Comparison of ENCODE assay signal across 17 cellular contexts in the genomic region with DNA sequence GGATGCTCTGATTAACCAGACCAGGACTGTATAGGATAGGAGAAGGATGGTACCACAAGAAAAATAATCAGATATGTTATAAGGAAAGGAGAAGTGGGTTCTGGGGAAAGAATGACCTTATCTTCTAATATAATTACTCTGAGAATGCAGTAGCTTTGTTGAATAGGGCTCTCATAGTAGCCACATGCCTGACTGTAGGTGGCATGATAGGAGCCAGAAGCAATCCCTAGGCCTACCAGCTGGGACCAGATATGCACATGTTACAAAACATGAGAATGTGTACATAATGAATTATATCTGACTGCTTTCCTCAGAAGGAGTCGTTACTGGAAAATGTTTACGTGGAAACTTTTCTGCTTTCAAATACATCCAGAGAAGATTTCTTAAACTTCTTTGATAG. TPM values are rescaled to one million over a fixed set of nuclear protein-coding genes. Genes with fewer than 3 reads are reported as not detected.
DNase-seq lines count a peak whose midpoint lies in the region; FAIRE-seq and TF ChIP-seq lines count a peak whose summit lies in the region.
"Had no signal": no experiment of that assay in that cellular context is flagged by ENCODE, and none has a peak within 500 bp of the region (broad histone marks: within the 10 kb centered on the region; RNA-seq: fewer than 3 reads in every experiment).

No MANE protein-coding gene starts in this region.

- no peaks in the 10 kb centered on the region for H3K79me2 ChIP-seq in OCI-LY1 (ENCODE audit: insufficient read depth, low read length)

- TF ChIP-seq CTCF in OCI-LY1 (IDR thresholded peaks at IDR 0.05; ENCODE audit: low read length) (peak; percentile 11; the same call in 1 of the 2 replicates), bronchial epithelial cell (IDR thresholded peaks at IDR 0.05; ENCODE audit: insufficient read depth, low read length, severe bottlenecking) (peak; percentile 3)

- H3K27ac ChIP-seq in OCI-LY1 (ENCODE audit: low read depth, low read length, poor library complexity, severe bottlenecking) (no peak overlapping the region), mesenchymal stem cell (ENCODE audit: low read length, poor library complexity, severe bottlenecking) (no peak overlapping the region)

- no peaks in the 10 kb centered on the region for H3F3A ChIP-seq in OCI-LY1 (ENCODE audit: insufficient read depth, low read length)

- no peak overlapping the region for H3K4me3 ChIP-seq in OCI-LY1 (ENCODE audit: low read depth, low read length, poor library complexity, severe bottlenecking)
- no peak overlapping the region for H3K4me3 ChIP-seq in bronchial epithelial cell (ENCODE audit: low read depth, low read length)
- no peak overlapping the region for H3K4me3 ChIP-seq in mesenchymal stem cell (ENCODE audit: insufficient read depth in 1 of 2, low read depth in 1 of 2, low read length in 2 of 2)
- H3K4me3 ChIP-seq: testis had no signal

- DNase-seq in EH (ENCODE audit: low read depth), result peak; percentile 26
- peak; percentile 32 for DNase-seq in bronchial epithelial cell (ENCODE audit: low read depth)
- DNase-seq in mesenchymal stem cell, result peak; percentile 30
- DNase-seq in islet precursor cell, result no peak
- DNase-seq in hypothalamus (lab: John Stamatoyannopoulos, UW), result no peak
- DNase-seq in mesenteric fat pad (ENCODE audit: low spot score), result no peak
- no peak for DNase-seq in NCI-H1105 (lab: John Stamatoyannopoulos, UW)
- DNase-seq: activated CD4-positive, CD25-positive, alpha-beta regulatory T cell treated with anti-CD3 and anti-CD28 coated beads, Interleukin-2, amount 50 U/mL, for 72 hours; activated CD8-positive, alpha-beta memory T cell treated with anti-CD3 and anti-CD28 coated beads, Interleukin-2, amount 50 U/mL, for 4 hours; cerebellar nuclear complex; left ventricle myocardium superior; natural killer cell; stimulated activated CD4-positive, alpha-beta T cell treated with anti-CD3 and anti-CD28 coated beads, Interleukin-1b, Interleukin-23, amount 100 ng/mL, for 48 hours; T-cell; testis had no signal

- H3K4ac ChIP-seq in mesenchymal stem cell (ENCODE audit: low read depth in 1 of 2, low read length in 2 of 2), result no peak overlapping the region

- H4K8ac ChIP-seq in mesenchymal stem cell (ENCODE audit: low read length), result no peak overlapping the region

- H3K79me1 ChIP-seq in mesenchymal stem cell (replicated peaks; ENCODE audit: low read length, poor library complexity, severe bottlenecking), result no peaks in the 10 kb centered on the region

- H2AFZ ChIP-seq in OCI-LY1 (ENCODE audit: low read length) (no peak overlapping the region), mesenchymal stem cell (ENCODE audit: low read depth, low read length) (no peak overlapping the region)

- H3K36me3 ChIP-seq in OCI-LY1 (ENCODE audit: insufficient read depth, low read length), result no peaks in the 10 kb centered on the region
- H3K36me3 ChIP-seq in bronchial epithelial cell (ENCODE audit: control insufficient read depth, insufficient read depth, low read length), result no peaks in the 10 kb centered on the region
- H3K36me3 ChIP-seq in mesenchymal stem cell (ENCODE audit: control insufficient read depth in 1 of 2, insufficient read depth in 2 of 2, low read depth in 1 of 2, low read length in 2 of 2), result no peaks in the 10 kb centered on the region

- no peaks in the 10 kb centered on the region for H3K9me3 ChIP-seq in OCI-LY1 (ENCODE audit: low read length)
- H3K9me3 ChIP-seq in mesenchymal stem cell (ENCODE audit: control insufficient read depth, low read length), result no peaks in the 10 kb centered on the region
- H3K9me3 ChIP-seq: testis had no signal

- no peak overlapping the region for H3K18ac ChIP-seq in mesenchymal stem cell (ENCODE audit: low read depth in 1 of 2, low read length in 2 of 2)

- H2BK5ac ChIP-seq in mesenchymal stem cell (ENCODE audit: low read depth, low read length, poor library complexity, severe bottlenecking), result no peak overlapping the region

- H2BK12ac ChIP-seq in mesenchymal stem cell (ENCODE audit: low read length in 2 of 2), result no peak overlapping the region

- no peak overlapping the region for H2BK120ac ChIP-seq in mesenchymal stem cell (ENCODE audit: low read depth, low read length)

- no peak overlapping the region for H4K91ac ChIP-seq in mesenchymal stem cell (ENCODE audit: low read length)

- H3K9me2 ChIP-seq in OCI-LY1 (ENCODE audit: low read depth, low read length), result no peaks in the 10 kb centered on the region

- no peak for FAIRE-seq in bronchial epithelial cell (lab: Jason Lieb, UNC)
- FAIRE-seq: G401.6 had no signal

- H3K23ac ChIP-seq in mesenchymal stem cell (ENCODE audit: low read length in 2 of 2), result no peak overlapping the region

- H3K4me2 ChIP-seq in OCI-LY1 (ENCODE audit: low read length) (no peak overlapping the region), mesenchymal stem cell (ENCODE audit: low read length, poor library complexity, severe bottlenecking) (no peak overlapping the region)

- H2BK15ac ChIP-seq in mesenchymal stem cell (ENCODE audit: low read depth, poor library complexity, severe bottlenecking), result no peak overlapping the region

- H3K9ac ChIP-seq in OCI-LY1 (ENCODE audit: low read length) (no peak overlapping the region), mesenchymal stem cell (ENCODE audit: low read length) (no peak overlapping the region)

- no peak overlapping the region for H3K14ac ChIP-seq in mesenchymal stem cell (ENCODE audit: low read length in 2 of 2)

- no peaks in the 10 kb centered on the region for H3K27me3 ChIP-seq in OCI-LY1 (ENCODE audit: insufficient read depth, low read length)
- H3K27me3 ChIP-seq in bronchial epithelial cell (ENCODE audit: control insufficient read depth, insufficient read depth, low read length), result no peaks in the 10 kb centered on the region
- H3K27me3 ChIP-seq in mesenchymal stem cell (ENCODE audit: control insufficient read depth in 1 of 2, insufficient read depth in 1 of 2, low read length in 2 of 2), result no peaks in the 10 kb centered on the region
- H3K27me3 ChIP-seq: testis had no signal

- no peak overlapping the region for H2AK5ac ChIP-seq in mesenchymal stem cell (ENCODE audit: low read length, severe bottlenecking)

- no peaks in the 10 kb centered on the region for H4K20me1 ChIP-seq in OCI-LY1 (ENCODE audit: insufficient read depth, low read length)

- WGBS in mesenchymal stem cell, result 100% methylated on average over 1 of the region's 2 CpGs

- H3K4me1 ChIP-seq in OCI-LY1 (ENCODE audit: insufficient read depth, low read length, severe bottlenecking) (no peaks in the 10 kb centered on the region), mesenchymal stem cell (ENCODE audit: control insufficient read depth, insufficient read depth, low read depth, low read length) (no peaks in the 10 kb centered on the region)
- H3K4me1 ChIP-seq: testis had no signal

RNA-seq across cellular contexts. Expression of gene FAM3C, which starts 53.2 kb away (rescaled TPM):
- total RNA-seq in bronchial epithelial cell (41.9 and 42.6 TPM in 2 replicates), mesenteric fat pad (44.8 TPM)
- polyA plus RNA-seq in mesenchymal stem cell (2013, experiment 1 of 2), result 63.2 TPM
- 59.6 TPM for polyA plus RNA-seq in mesenchymal stem cell (2013, experiment 2 of 2)

Comparison
In these comparisons a context has a peak if more than half of its experiments do, and no peak if none do; other contexts are left out.
1. DNase-seq: peak in EH (single experiment), bronchial epithelial cell (single experiment) and mesenchymal stem cell (single experiment); none in islet precursor cell (single experiment), hypothalamus (0 of 51), mesenteric fat pad (single experiment) and NCI-H1105 (single experiment).